Comparison of ENCODE assay signal across 8 cellular contexts in genomic region chr20:41366546-41367392, GRCh38. TPM values are rescaled to one million over a fixed set of nuclear protein-coding genes. Genes with fewer than 3 reads are reported as not detected.
DNase-seq lines count a peak whose midpoint lies in the region; FAIRE-seq and TF ChIP-seq lines count a peak whose summit lies in the region.

TSS of gene EMILIN3 (minus strand) at chr20:41366818. CDS start at chr20:41366634, 184 bp downstream.

- no peaks in the 10 kb centered on the region for H3K79me2 ChIP-seq in H9 (ENCODE audit: insufficient read depth, low read length)

- H3K27me3 Mint-ChIP-seq in H9 (ENCODE audit: low read depth) = peaks cover 56% of the 10 kb centered on the region

- H3K4ac ChIP-seq in H9 (ENCODE audit: low read depth, low read length) = no peak within 1 kb of the TSS
- no peak within 1 kb of the TSS for H3K4ac ChIP-seq in neuronal stem cell (ENCODE audit: low read length)

- no peak within 1 kb of the TSS for H2BK5ac ChIP-seq in H9 (ENCODE audit: insufficient read length, low read length)
- no peak within 1 kb of the TSS for H2BK5ac ChIP-seq in neuronal stem cell (ENCODE audit: low read length)

- H2BK20ac ChIP-seq in H9 (ENCODE audit: low read depth, low read length, poor library complexity, severe bottlenecking) = no peak within 1 kb of the TSS

- H3K14ac ChIP-seq in H9 (ENCODE audit: insufficient read depth, low read length) (no peak within 1 kb of the TSS), neuronal stem cell (ENCODE audit: low read length) (peak within 1 kb of the TSS; percentile 72)

- DNase-seq in BE2C (peak; percentile 52), H9 (peak; percentile 61), ecto neural progenitor cell (ENCODE audit: low spot score) (peak; percentile 81), neuronal stem cell (ENCODE audit: low spot score) (peak; percentile 62), thyroid gland (no peak), cerebellar nuclear complex (lab: John Stamatoyannopoulos, UW) (no peak), kidney (no peak)
- no peak for DNase-seq in NK-92 treated with Interleukin-12 subunit alpha and Interleukin-12 subunit beta, amount 100 ng/mL, for 24 hours (lab: John Stamatoyannopoulos, UW)

- no peak for TF ChIP-seq POLR2A in thyroid gland (IDR thresholded peaks at IDR 0.05)

- H3K23me2 ChIP-seq in H9 (ENCODE audit: insufficient read length, low read depth, low read length, poor library complexity, severe bottlenecking) = peaks cover 3% of the 10 kb centered on the region

- H4K20me1 ChIP-seq in H9 (ENCODE audit: control insufficient read depth, insufficient read depth, insufficient read length) = no peaks in the 10 kb centered on the region

- no CpG with 5 or more reads among the region's 93 CpGs for WGBS in H9 (ENCODE audit: extremely low coverage, insufficient read length, low lambda C conversion rate)
- no CpG with 5 or more reads among the region's 93 CpGs for WGBS in neuronal stem cell (ENCODE audit: extremely low coverage in 2 of 2, insufficient read length in 2 of 2, insufficient replicate concordance in 1 of 2), 2 donors
- WGBS in thyroid gland, 2 donors = 19 to 61% methylated on average over 6 to 22 of the region's 93 CpGs

- TF ChIP-seq CTCF in BE2C (IDR thresholded peaks at IDR 0.05; ENCODE audit: low read depth, low read length) (no peak), H9 (conservative IDR thresholded peaks at IDR 0.05) (no peak), thyroid gland (IDR thresholded peaks at IDR 0.05) (no peak), kidney (IDR thresholded peaks at IDR 0.05; ENCODE audit: borderline replicate concordance, extremely low read depth, insufficient read depth) (no peak)

- intact Hi-C loops in thyroid gland (cut with DNase I) (no loop called here), kidney (cut with DNase I) (no loop called here)

- H4K8ac ChIP-seq in H9 (replicated peaks; ENCODE audit: insufficient read length, low read depth, low read length) (no peak within 1 kb of the TSS), neuronal stem cell (ENCODE audit: low read depth, low read length) (no peak within 1 kb of the TSS)

- H2BK15ac ChIP-seq in H9 (ENCODE audit: low read depth, low read length) (no peak within 1 kb of the TSS; the same call in 1 of the 2 replicates), neuronal stem cell (ENCODE audit: low read length) (peak within 1 kb of the TSS; percentile 84)

- H3K27ac ChIP-seq in H9 (ENCODE audit: insufficient read length, low read depth, low read length) (no peak within 1 kb of the TSS), neuronal stem cell (replicated peaks; ENCODE audit: low read length) (no peak within 1 kb of the TSS), thyroid gland (no peak within 1 kb of the TSS), kidney (ENCODE audit: low read depth in 2 of 2, low read length in 2 of 2) (no peak within 1 kb of the TSS)

- H3K36me3 Mint-ChIP-seq in H9 (ENCODE audit: insufficient read depth in 1 of 3, low read depth in 3 of 3) = peaks cover 0 to 6% (median 5%) of the 10 kb centered on the region in 3 experiments; a peak in 5 of 7 replicates

- peaks cover 10 to 11% of the 10 kb centered on the region in 2 experiments for H3K4me1 Mint-ChIP-seq in H9

- H3K18ac ChIP-seq in H9 (ENCODE audit: insufficient read length, low read depth, low read length) = no peak within 1 kb of the TSS
- H3K18ac ChIP-seq in neuronal stem cell (ENCODE audit: low read length) = peak within 1 kb of the TSS; percentile 96

- H3K9me3 ChIP-seq in BE2C (no peaks in the 10 kb centered on the region), H9 (ENCODE audit: control insufficient read depth, low read depth, low read length) (peaks cover 4% of the 10 kb centered on the region), neuronal stem cell (replicated peaks in 1 of 2; ENCODE audit: control insufficient read depth in 2 of 2, insufficient read depth in 1 of 2, low read depth in 1 of 2, low read length in 2 of 2) (peaks cover 3 to 7% of the 10 kb centered on the region in 2 donors), thyroid gland (no peaks in the 10 kb centered on the region), kidney (ENCODE audit: control insufficient read depth in 1 of 2, low read length in 2 of 2) (no peaks in the 10 kb centered on the region)

- no peak within 1 kb of the TSS for H2BK12ac ChIP-seq in H9 (ENCODE audit: insufficient read length, low read depth, low read length)
- no peak within 1 kb of the TSS for H2BK12ac ChIP-seq in neuronal stem cell (ENCODE audit: low read length)

- H2BK120ac ChIP-seq in H9 (ENCODE audit: low read depth, low read length, poor library complexity, severe bottlenecking) = no peak within 1 kb of the TSS
- peak within 1 kb of the TSS; percentile 27 for H2BK120ac ChIP-seq in neuronal stem cell (ENCODE audit: low read depth, low read length)

- H3K9me3 Mint-ChIP-seq in H9 = peaks cover 7 to 10% of the 10 kb centered on the region in 2 experiments

- H3K9ac ChIP-seq in H9 (ENCODE audit: extremely low read depth, insufficient read length, low read length) (no peak within 1 kb of the TSS), neuronal stem cell (ENCODE audit: low read depth, low read length, poor library complexity) (peak within 1 kb of the TSS; percentile 94), kidney (ENCODE audit: low read length in 2 of 2) (no peak within 1 kb of the TSS)

- H3K23ac ChIP-seq in H9 (ENCODE audit: insufficient read length, low read depth, low read length) (no peak within 1 kb of the TSS), neuronal stem cell (ENCODE audit: low read depth, low read length, poor library complexity) (no peak within 1 kb of the TSS)

- H3K4me1 ChIP-seq in BE2C = peaks cover 9% of the 10 kb centered on the region; the same call in 1 of the 2 replicates
- no peaks in the 10 kb centered on the region for H3K4me1 ChIP-seq in H9 (ENCODE audit: insufficient read depth, low read length)
- H3K4me1 ChIP-seq in neuronal stem cell (ENCODE audit: control insufficient read depth in 2 of 2, insufficient read depth in 1 of 2, low read depth in 1 of 2, low read length in 2 of 2) = peaks cover 0 to 2% of the 10 kb centered on the region in 2 donors
- peaks cover 5 to 17% of the 10 kb centered on the region in 2 donors for H3K4me1 ChIP-seq in thyroid gland
- H3K4me1 ChIP-seq in kidney (ENCODE audit: control insufficient read depth in 1 of 2, insufficient read depth in 1 of 2, low read depth in 1 of 2, low read length in 2 of 2) = no peaks in the 10 kb centered on the region

- no peaks in the 10 kb centered on the region for H3K36me3 ChIP-seq in BE2C
- H3K36me3 ChIP-seq in neuronal stem cell (replicated peaks in 1 of 2; ENCODE audit: control insufficient read depth in 2 of 2, insufficient read depth in 2 of 2, low read length in 2 of 2) = peaks cover 0 to 2% of the 10 kb centered on the region in 2 donors
- no peaks in the 10 kb centered on the region for H3K36me3 ChIP-seq in thyroid gland
- H3K36me3 ChIP-seq in kidney (ENCODE audit: control insufficient read depth in 1 of 2, insufficient read depth in 2 of 2, low read length in 2 of 2) = no peaks in the 10 kb centered on the region

- no peak within 1 kb of the TSS for H4K5ac ChIP-seq in H9 (ENCODE audit: insufficient read length, low read depth, low read length)

- no peak within 1 kb of the TSS for H3T11ph ChIP-seq in H9 (ENCODE audit: low read length)

- H3K27me3 ChIP-seq in BE2C = peaks cover 26% of the 10 kb centered on the region
- H3K27me3 ChIP-seq in H9 (ENCODE audit: insufficient read depth, low read length) = peaks cover 19% of the 10 kb centered on the region
- peaks cover 6 to 47% (median 43%) of the 10 kb centered on the region in 3 experiments for H3K27me3 ChIP-seq in neuronal stem cell (ENCODE audit: control insufficient read depth in 3 of 3, insufficient read depth in 3 of 3, low read depth in 1 of 3, low read length in 3 of 3)
- H3K27me3 ChIP-seq in thyroid gland = peaks cover 14% of the 10 kb centered on the region

- H4K91ac ChIP-seq in H9 (ENCODE audit: insufficient read length, low read depth, low read length) = no peak within 1 kb of the TSS
- H4K91ac ChIP-seq in neuronal stem cell (ENCODE audit: low read depth, low read length, poor library complexity) = no peak within 1 kb of the TSS

- H3K4me3 ChIP-seq in BE2C (ENCODE audit: low read depth, low read length) (peak within 1 kb of the TSS; percentile 34), neuronal stem cell (ENCODE audit: low read length in 2 of 2) (peak within 1 kb of the TSS; percentile 42 to 84), thyroid gland (replicated peaks in 1 of 3) (peak within 1 kb of the TSS in 1 of 3 donors; percentile 21), kidney (ENCODE audit: low read length in 2 of 2) (no peak within 1 kb of the TSS)

- H2AFZ ChIP-seq in H9 (ENCODE audit: low read length) (no peak within 1 kb of the TSS), neuronal stem cell (ENCODE audit: low read length) (peak within 1 kb of the TSS; percentile 97)

- peak within 1 kb of the TSS; percentile 81 for H3K4me2 ChIP-seq in H9 (ENCODE audit: insufficient read depth, insufficient read length, low read length)
- H3K4me2 ChIP-seq in neuronal stem cell (ENCODE audit: insufficient read depth, low read length, poor library complexity, severe bottlenecking) = peak within 1 kb of the TSS; percentile 91

- no peak within 1 kb of the TSS for H3K56ac ChIP-seq in H9 (ENCODE audit: insufficient read length, low read depth, low read length)

- H2AK5ac ChIP-seq in H9 (ENCODE audit: insufficient read length, low read length) = no peak within 1 kb of the TSS
- peak within 1 kb of the TSS; percentile 1 for H2AK5ac ChIP-seq in neuronal stem cell (ENCODE audit: low read depth, low read length)

- peak within 1 kb of the TSS; percentile 68 to 88 for H3K4me3 Mint-ChIP-seq in H9

- no peak within 1 kb of the TSS for H3K27ac Mint-ChIP-seq in H9

- no peaks in the 10 kb centered on the region for H3K79me1 ChIP-seq in H9 (ENCODE audit: insufficient read depth, low read depth, low read length, poor library complexity, severe bottlenecking)
- H3K79me1 ChIP-seq in neuronal stem cell (ENCODE audit: low read depth, low read length) = peaks cover 3% of the 10 kb centered on the region

- FAIRE-seq in kidney (lab: Jason Lieb, UNC) = no peak

RNA-seq across cellular contexts. Expression of gene EMILIN3, which starts in this region (rescaled TPM):
- not detected for polyA plus RNA-seq in BE2C (2012; ENCODE audit: insufficient read depth, insufficient read length, low read depth)
- total RNA-seq in H9 (2021) (5.9 and 6.7 TPM in 2 replicates), thyroid gland (1 to 10 TPM in 1 of 4 donors, under 1 TPM in 3; 0.27 to 1.3 (median 0.61) TPM), kidney (0.50 TPM)
- 5.3 TPM for polyA plus RNA-seq in neuronal stem cell (2013, experiment 1 of 2)
- 5.2 TPM for polyA plus RNA-seq in neuronal stem cell (2013, experiment 2 of 2)
- 0.32 TPM for polyA plus RNA-seq in kidney (ENCODE audit: insufficient read depth, low read depth, low replicate concordance)

Comparison
In these comparisons a context has a peak if more than half of its experiments do, and no peak if none do; other contexts are left out.
1. DNase-seq: peak in BE2C (single experiment), H9 (single experiment), ecto neural progenitor cell (single experiment) and neuronal stem cell (single experiment); none in thyroid gland (0 of 2), cerebellar nuclear complex (0 of 2), kidney (single experiment) and NK-92 treated with Interleukin-12 subunit alpha and Interleukin-12 subunit beta, amount 100 ng/mL, for 24 hours (single experiment).
2. H3K4me3 ChIP-seq: peak in BE2C (single experiment) and neuronal stem cell (2 of 2); none in kidney (0 of 2).